Comparison of ENCODE assay signal across 22 cellular contexts in genomic region chr18:51010218-51010617, GRCh38. TPM values are rescaled to one million over a fixed set of nuclear protein-coding genes. Genes with fewer than 3 reads are reported as not detected.
A peak's percentile ranks its signal among the peaks of the same experiment; 100 is the strongest.
DNase-seq lines count a peak whose midpoint lies in the region; ATAC-seq and TF ChIP-seq lines count a peak whose summit lies in the region.
"Had no signal": no experiment of that assay in that cellular context is flagged by ENCODE, and none has a peak within 500 bp of the region (broad histone marks: within the 10 kb centered on the region; RNA-seq: fewer than 3 reads in every experiment).

No MANE protein-coding gene starts in this region.

- H3K4me3 ChIP-seq in GM23248 (no peak overlapping the region), MG63 (no peak overlapping the region), fibroblast of pulmonary artery (replicated peaks; ENCODE audit: low read depth, low read length) (no peak overlapping the region), mammary epithelial cell (replicated peaks in 1 of 3; ENCODE audit: insufficient read depth in 1 of 3, low read depth in 2 of 3, low read length in 3 of 3) (no peak overlapping the region), esophagus muscularis mucosa (no peak overlapping the region)
- H3K4me3 ChIP-seq: A549, GM12878, GM23338 had no signal

- in situ Hi-C loops in GM23248 (cut with MboI) (no loop called here), mammary epithelial cell (cut with MboI; ENCODE audit: low sequenced_read_pairs in 2 of 2) (no loop called here)

- TF ChIP-seq CTCF in fibroblast of pulmonary artery (IDR thresholded peaks at IDR 0.05; ENCODE audit: low read length, missing control alignments) = no peak
- no peak for TF ChIP-seq CTCF in mammary epithelial cell (conservative IDR thresholded peaks at IDR 0.05 in 1 of 2, IDR thresholded peaks at IDR 0.05 in 1 of 2; ENCODE audit: extremely low read depth in 1 of 2, insufficient read depth in 1 of 2, low read depth in 1 of 2, low read length in 2 of 2)
- TF ChIP-seq CTCF in esophagus muscularis mucosa (IDR thresholded peaks at IDR 0.05) = no peak

- no peaks in the 10 kb centered on the region for H4K20me1 ChIP-seq in GM23248 (ENCODE audit: insufficient read depth)
- H4K20me1 ChIP-seq in mammary epithelial cell (ENCODE audit: insufficient read depth, low read length) = no peaks in the 10 kb centered on the region

- CTCF ChIA-PET in mammary epithelial cell (lab: Charles Lee; ENCODE audit: low non-redundant PET) = no interaction called here

- no peak overlapping the region for H3K27ac ChIP-seq in GM23248
- no peak overlapping the region for H3K27ac ChIP-seq in mammary epithelial cell (ENCODE audit: insufficient read depth, low read depth, low read length)
- no peak overlapping the region for H3K27ac ChIP-seq in esophagus muscularis mucosa (replicated peaks in 1 of 4)
- H3K27ac ChIP-seq: A549 had no signal

- dilution Hi-C loops in mammary epithelial cell (cut with HindIII; ENCODE audit: low sequenced_read_pairs) = no loop called here

- no peak overlapping the region for H2AFZ ChIP-seq in GM23248
- H2AFZ ChIP-seq in mammary epithelial cell (ENCODE audit: low read depth, low read length) = no peak overlapping the region
- H2AFZ ChIP-seq: GM23338 had no signal

- DNase-seq in GM23248 (peak; percentile 10), MG63 (peak; percentile 5), fibroblast of pulmonary artery (ENCODE audit: low read depth) (peak; percentile 7), left colon (no peak), mammary epithelial cell (no peak), NCI-H2227 treated with DMSO at 0.1 percent for 48 hours (lab: John Stamatoyannopoulos, UW) (no peak), esophagus muscularis mucosa (ENCODE audit: extremely low spot score) (no peak), head of caudate nucleus (no peak)
- DNase-seq: 8988T; ACHN; Calu3; CD4-positive, alpha-beta memory T cell; COR-L47; DMS79; EL; GDM1; H9; HFFc6 had no signal

- intact Hi-C loops in left colon (cut with DNase I, micrococcal nuclease) = no loop called here
- intact Hi-C loops in mammary epithelial cell (cut with micrococcal nuclease) = no loop called here
- intact Hi-C loops in esophagus muscularis mucosa (cut with DNase I) = no loop called here
- intact Hi-C loops in head of caudate nucleus (cut with DNase I) = no loop called here

- no peaks in the 10 kb centered on the region for H3K36me3 ChIP-seq in GM23248 (ENCODE audit: low read depth)
- H3K36me3 ChIP-seq in MG63 = no peaks in the 10 kb centered on the region
- H3K36me3 ChIP-seq in mammary epithelial cell (ENCODE audit: insufficient read depth, low read length) = no peaks in the 10 kb centered on the region
- H3K36me3 ChIP-seq in esophagus muscularis mucosa = no peaks in the 10 kb centered on the region

- no TSS peak for BruUV-seq in mammary epithelial cell (replicated peaks; lab: Mats Ljungman, UMichigan)

- H3K4me1 ChIP-seq in GM23248 (ENCODE audit: insufficient read depth) (no peaks in the 10 kb centered on the region), mammary epithelial cell (ENCODE audit: insufficient read depth, low read length) (no peaks in the 10 kb centered on the region), esophagus muscularis mucosa (peaks cover 0 to 6% (median under 1%) of the 10 kb centered on the region in 4 donors)
- H3K4me1 ChIP-seq: A549 had no signal

- ATAC-seq in left colon = peak; percentile 65
- ATAC-seq: A549, GM12878, GM23338, HCT116 had no signal

- H3K79me2 ChIP-seq in GM23248 (ENCODE audit: insufficient read depth) (no peaks in the 10 kb centered on the region), mammary epithelial cell (ENCODE audit: insufficient read depth, low read length) (no peaks in the 10 kb centered on the region)

- no peak overlapping the region for H3K4me2 ChIP-seq in GM23248 (ENCODE audit: unreplicated experiment)
- H3K4me2 ChIP-seq in mammary epithelial cell (ENCODE audit: insufficient read depth, low read depth, low read length) = no peak overlapping the region
- H3K4me2 ChIP-seq: A549, GM23338 had no signal

- no peaks in the 10 kb centered on the region for H3F3A ChIP-seq in GM23248 (ENCODE audit: insufficient read depth)

- H3K9me3 ChIP-seq in GM23248 (ENCODE audit: low read depth) = no peaks in the 10 kb centered on the region
- H3K9me3 ChIP-seq in MG63 = no peaks in the 10 kb centered on the region
- H3K9me3 ChIP-seq in mammary epithelial cell (replicated peaks; ENCODE audit: insufficient read depth, low read length) = no peaks in the 10 kb centered on the region
- H3K9me3 ChIP-seq in esophagus muscularis mucosa = no peaks in the 10 kb centered on the region
- H3K9me3 ChIP-seq: A549 had no signal

- H3K27me3 ChIP-seq in GM23248 (replicated peaks; ENCODE audit: insufficient read depth) (no peaks in the 10 kb centered on the region), MG63 (no peaks in the 10 kb centered on the region), mammary epithelial cell (ENCODE audit: insufficient read depth, low read length) (no peaks in the 10 kb centered on the region), esophagus muscularis mucosa (no peaks in the 10 kb centered on the region)

- H3K9me2 ChIP-seq in GM23248 (ENCODE audit: insufficient read depth) = no peaks in the 10 kb centered on the region

- no peak for TF ChIP-seq EP300 in esophagus muscularis mucosa (IDR thresholded peaks at IDR 0.05)

- no peak overlapping the region for H3K9ac ChIP-seq in GM23248
- no peak overlapping the region for H3K9ac ChIP-seq in mammary epithelial cell (ENCODE audit: insufficient read depth, low read length)

- no peak for TF ChIP-seq POLR2A in esophagus muscularis mucosa (IDR thresholded peaks at IDR 0.05; ENCODE audit: low read depth)

RNA-seq across cellular contexts. Expression of gene SMAD4, which starts 19.8 kb away (rescaled TPM):
- total RNA-seq in GM23248 (2014; rRNA removed; shearing (Covaris generic)) = 90.4 and 175 TPM in 2 replicates
- polyA plus RNA-seq in GM23248 (2016; fragmentation: Nextera tagmentation; extraction: Ambion mirVana) (37.5 and 39.6 TPM in 2 replicates), mammary epithelial cell (60.6 TPM)
- 58.6 and 106 TPM in 2 replicates for total RNA-seq in MG63 (2014; rRNA removed; shearing (Covaris generic); ENCODE audit: low replicate concordance)
- total RNA-seq in left colon (100 to 1,000 TPM in 1 of 2 donors, 10 to 100 TPM in 1; 76.1 to 100 TPM), mammary epithelial cell (100 to 1,000 TPM in 1 of 2 donors, 10 to 100 TPM in 1; 70.6 to 111 TPM), esophagus muscularis mucosa (100 to 1,000 TPM; 113 to 168 (median 130) TPM)
- polyA minus RNA-seq in mammary epithelial cell = 60.5 TPM

RNA-seq across cellular contexts. Expression of gene ELAC1, which starts 42.4 kb away (rescaled TPM):
- 4.8 and 6.2 TPM in 2 replicates for total RNA-seq in GM23248 (2014; rRNA removed; shearing (Covaris generic))
- 12.9 and 13.1 TPM in 2 replicates for polyA plus RNA-seq in GM23248 (2016; fragmentation: Nextera tagmentation; extraction: Ambion mirVana)
- 5.8 and 7.9 TPM in 2 replicates for total RNA-seq in MG63 (2014; rRNA removed; shearing (Covaris generic); ENCODE audit: low replicate concordance)
- total RNA-seq in left colon = 1 to 10 TPM; 8.6 to 9.4 TPM
- total RNA-seq in mammary epithelial cell = 10 to 100 TPM in 1 of 2 donors, 1 to 10 TPM in 1; 5.5 to 11.2 TPM
- 5.3 TPM for polyA plus RNA-seq in mammary epithelial cell
- 0.98 TPM for polyA minus RNA-seq in mammary epithelial cell
- total RNA-seq in esophagus muscularis mucosa = 1 to 10 TPM; 3.7 to 7.9 (median 4.0) TPM

Comparison
In these comparisons a context has a peak if more than half of its experiments do, and no peak if none do; other contexts are left out.
1. DNase-seq: peak in GM23248 (single experiment), MG63 (single experiment) and fibroblast of pulmonary artery (single experiment); none in left colon (0 of 2), mammary epithelial cell (single experiment), NCI-H2227 treated with DMSO at 0.1 percent for 48 hours (single experiment), esophagus muscularis mucosa (single experiment) and head of caudate nucleus (0 of 42).